31 cellular contexts compared by ENCODE assay signal in genomic region chr20:36925234-36925633, GRCh38. TPM values are rescaled to one million over a fixed set of nuclear protein-coding genes. Genes with fewer than 3 reads are reported as not detected.
DNase-seq lines count a peak whose midpoint lies in the region; ATAC-seq and TF ChIP-seq lines count a peak whose summit lies in the region.
"Had no signal": no experiment of that assay in that cellular context is flagged by ENCODE, and none has a peak within 500 bp of the region (broad histone marks: within the 10 kb centered on the region; RNA-seq: fewer than 3 reads in every experiment).

No MANE protein-coding gene starts in this region.

- no peaks in the 10 kb centered on the region for H3K9me3 ChIP-seq in naive thymus-derived CD4-positive, alpha-beta T cell (ENCODE audit: control insufficient read depth in 2 of 3, low read length in 3 of 3)
- H3K9me3 ChIP-seq in PC-3 (ENCODE audit: low read length): no peaks in the 10 kb centered on the region
- H3K9me3 ChIP-seq: breast epithelium, right atrium auricular region, upper lobe of right lung had no signal

- H3K4me2 ChIP-seq in PC-3 (ENCODE audit: low read length): no peak overlapping the region
- H3K4me2 ChIP-seq: smooth muscle cell had no signal

- CTCF ChIA-PET in Calu3 (lab: Charles Lee): interaction anchor here (0.7 kb wide), 3 partner anchors 31 to 276 kb away, joined by 3 to 7 read pairs (median 4); no protein-coding TSS in a partner anchor
- CTCF ChIA-PET in activated CD8-positive, alpha-beta T cell treated with anti-CD3 and anti-CD28 coated beads for 36 hours (lab: Charles Lee): no interaction called here
- CTCF ChIA-PET in naive thymus-derived CD4-positive, alpha-beta T cell (lab: Charles Lee): interaction anchor here (0.7 to 2.5 kb wide), 2 partner anchors 24 to 83 kb away, joined by 4 to 10 read pairs; no protein-coding TSS in a partner anchor
- CTCF ChIA-PET in PC-3 (lab: Charles Lee): no interaction called here

- TF ChIP-seq CTCF in Calu3 (IDR thresholded peaks at IDR 0.05; ENCODE audit: unreplicated experiment): no peak
- TF ChIP-seq CTCF in activated CD8-positive, alpha-beta T cell treated with anti-CD3 and anti-CD28 coated beads for 36 hours (IDR thresholded peaks at IDR 0.05): no peak
- no peak for TF ChIP-seq CTCF in PC-3 (conservative IDR thresholded peaks at IDR 0.05; ENCODE audit: low read depth, low read length)

- intact Hi-C loops in activated CD4-positive, alpha-beta T cell treated with anti-CD3 and anti-CD28 coated beads, Interleukin-2, amount 10 ng/mL, durations not matched to agents 24 days and 14 days (cut with micrococcal nuclease): no loop called here
- intact Hi-C loops in Calu3 (cut with micrococcal nuclease; ENCODE audit: unreplicated experiment): no loop called here
- intact Hi-C loops in activated CD8-positive, alpha-beta T cell treated with anti-CD3 and anti-CD28 coated beads for 36 hours (cut with micrococcal nuclease): no loop called here
- intact Hi-C loops in naive thymus-derived CD4-positive, alpha-beta T cell (cut with micrococcal nuclease): no loop called here
- intact Hi-C loops in PC-3 (cut with micrococcal nuclease): no loop called here

- H3K9ac ChIP-seq in PC-3 (ENCODE audit: low read length): no peak overlapping the region

- H3K4me1 ChIP-seq in naive thymus-derived CD4-positive, alpha-beta T cell (ENCODE audit: control insufficient read depth in 2 of 2, insufficient read depth in 2 of 2, low read length in 2 of 2): peaks cover 12 to 40% of the 10 kb centered on the region in 2 donors
- peaks cover 10% of the 10 kb centered on the region for H3K4me1 ChIP-seq in PC-3 (ENCODE audit: insufficient read depth, low read length)
- H3K4me1 ChIP-seq: breast epithelium, right atrium auricular region had no signal

- H3K36me3 ChIP-seq in naive thymus-derived CD4-positive, alpha-beta T cell (ENCODE audit: control insufficient read depth in 2 of 3, insufficient read depth in 3 of 3, low read length in 3 of 3): peaks cover 37 to 83% (median 42%) of the 10 kb centered on the region in 3 experiments
- H3K36me3 ChIP-seq in PC-3 (ENCODE audit: low read depth, low read length): no peaks in the 10 kb centered on the region; the same call in 1 of the 2 replicates
- H3K36me3 ChIP-seq: breast epithelium had no signal

- no peaks in the 10 kb centered on the region for H4K20me1 ChIP-seq in PC-3 (ENCODE audit: low read length)

- DNase-seq in activated CD4-positive, alpha-beta T cell treated with anti-CD3 and anti-CD28 coated beads, Interleukin-2, amount 10 ng/mL, durations not matched to agents 24 days and 14 days: no peak
- no peak for DNase-seq in activated CD4-positive, alpha-beta T cell treated with anti-CD3 and anti-CD28 coated beads, Interleukin-2, amount 50 U/mL, for 4 hours
- DNase-seq in Calu3 (no peak), H4 (ENCODE audit: low spot score) (no peak), PC-3 (no peak)
- DNase-seq in activated CD8-positive, alpha-beta T cell treated with anti-CD3 and anti-CD28 coated beads for 36 hours: no peak
- no peak for DNase-seq in naive thymus-derived CD4-positive, alpha-beta T cell
- no peak for DNase-seq in activated effector memory CD4-positive, alpha-beta T cell treated with Interleukin-2 at 50 U/mL for 16 hours
- DNase-seq: activated CD4-positive, alpha-beta T cell treated with anti-CD3 and anti-CD28 coated beads, Interleukin-2, amount 10 ng/mL, durations not matched to agents 7 days and 5 days; activated gamma-delta T cell treated with Interleukin-2 at 50 U/mL for 16 hours; amygdala; DMS 273 treated with DMSO at 0.1 percent for 48 hours; effector CD4-positive, alpha-beta T cell; GOT3; head of caudate nucleus; IMR-90; kidney glomerular epithelial cell; NCI-H1092 treated with DMSO at 0.1 percent for 48 hours; NCI-H187 treated with DMSO at 0.1 percent for 48 hours; NCI-H526; NK-92 treated with Interleukin-12 subunit alpha and Interleukin-12 subunit beta, amount 100 ng/mL, for 24 hours; Right ventricle myocardium superior; stimulated activated CD4-positive, alpha-beta T cell treated with anti-CD3 and anti-CD28 coated beads, Interleukin-1b, Interleukin-23, amount 100 ng/mL, for 48 hours; T-helper 9 cell; WERI-Rb-1 had no signal

- no peaks in the 10 kb centered on the region for H3K79me2 ChIP-seq in PC-3 (ENCODE audit: low read length)

- no peak overlapping the region for H3K4me3 Mint-ChIP-seq in activated CD4-positive, alpha-beta T cell treated with anti-CD3 and anti-CD28 coated beads, Interleukin-2, amount 10 ng/mL, durations not matched to agents 24 days and 14 days
- no peak overlapping the region for H3K4me3 Mint-ChIP-seq in Calu3 (ENCODE audit: low read depth, unreplicated experiment)
- no peak overlapping the region for H3K4me3 Mint-ChIP-seq in activated CD8-positive, alpha-beta T cell treated with anti-CD3 and anti-CD28 coated beads for 36 hours
- H3K4me3 Mint-ChIP-seq in naive thymus-derived CD4-positive, alpha-beta T cell: peak overlapping the region in 7 of 10 donors; percentile 4 to 66 (median 40)
- H3K4me3 Mint-ChIP-seq: activated CD4-positive, alpha-beta T cell treated with anti-CD3 and anti-CD28 coated beads, Interleukin-2, amount 10 ng/mL, durations not matched to agents 7 days and 5 days had no signal

- no peaks in the 10 kb centered on the region for H3K27me3 ChIP-seq in naive thymus-derived CD4-positive, alpha-beta T cell (ENCODE audit: control insufficient read depth in 2 of 2, insufficient read depth in 2 of 2, low read length in 2 of 2)
- H3K27me3 ChIP-seq in PC-3 (ENCODE audit: low read length): no peaks in the 10 kb centered on the region
- H3K27me3 ChIP-seq: breast epithelium, right atrium auricular region, upper lobe of right lung had no signal

- no peak overlapping the region for H3K4me3 ChIP-seq in naive thymus-derived CD4-positive, alpha-beta T cell (ENCODE audit: low read length)
- H3K4me3 ChIP-seq in PC-3 (ENCODE audit: low read length): no peak overlapping the region
- H3K4me3 ChIP-seq: breast epithelium, right atrium auricular region, smooth muscle cell, upper lobe of right lung had no signal

- H3K9me2 ChIP-seq in PC-3 (replicated peaks; ENCODE audit: low read length): no peaks in the 10 kb centered on the region

- H3K36me3 Mint-ChIP-seq in activated CD4-positive, alpha-beta T cell treated with anti-CD3 and anti-CD28 coated beads, Interleukin-2, amount 10 ng/mL, durations not matched to agents 24 days and 14 days (ENCODE audit: low read depth): peaks cover 59% of the 10 kb centered on the region
- H3K36me3 Mint-ChIP-seq in Calu3 (ENCODE audit: insufficient read depth, unreplicated experiment): peaks cover 30% of the 10 kb centered on the region
- H3K36me3 Mint-ChIP-seq in activated CD8-positive, alpha-beta T cell treated with anti-CD3 and anti-CD28 coated beads for 36 hours (ENCODE audit: low read depth): peaks cover 41% of the 10 kb centered on the region
- H3K36me3 Mint-ChIP-seq in naive thymus-derived CD4-positive, alpha-beta T cell: peaks cover 5 to 63% (median 34%) of the 10 kb centered on the region in 5 donors

- H3K27me3 Mint-ChIP-seq in activated CD4-positive, alpha-beta T cell treated with anti-CD3 and anti-CD28 coated beads, Interleukin-2, amount 10 ng/mL, durations not matched to agents 24 days and 14 days: no peaks in the 10 kb centered on the region
- H3K27me3 Mint-ChIP-seq in Calu3 (ENCODE audit: unreplicated experiment): no peaks in the 10 kb centered on the region
- no peaks in the 10 kb centered on the region for H3K27me3 Mint-ChIP-seq in activated CD8-positive, alpha-beta T cell treated with anti-CD3 and anti-CD28 coated beads for 36 hours
- H3K27me3 Mint-ChIP-seq in naive thymus-derived CD4-positive, alpha-beta T cell: no peaks in the 10 kb centered on the region
- H3K27me3 Mint-ChIP-seq: activated CD4-positive, alpha-beta T cell treated with anti-CD3 and anti-CD28 coated beads, Interleukin-2, amount 10 ng/mL, durations not matched to agents 7 days and 5 days had no signal

- H3K9me3 Mint-ChIP-seq in activated CD4-positive, alpha-beta T cell treated with anti-CD3 and anti-CD28 coated beads, Interleukin-2, amount 10 ng/mL, durations not matched to agents 24 days and 14 days: no peaks in the 10 kb centered on the region
- H3K9me3 Mint-ChIP-seq in Calu3 (ENCODE audit: low read depth, unreplicated experiment): no peaks in the 10 kb centered on the region
- H3K9me3 Mint-ChIP-seq in activated CD8-positive, alpha-beta T cell treated with anti-CD3 and anti-CD28 coated beads for 36 hours: no peaks in the 10 kb centered on the region
- peaks cover 0 to 1% (median 0%) of the 10 kb centered on the region in 11 donors for H3K9me3 Mint-ChIP-seq in naive thymus-derived CD4-positive, alpha-beta T cell
- H3K9me3 Mint-ChIP-seq: activated CD4-positive, alpha-beta T cell treated with anti-CD3 and anti-CD28 coated beads, Interleukin-2, amount 10 ng/mL, durations not matched to agents 7 days and 5 days had no signal

- POLR2A ChIA-PET in activated CD8-positive, alpha-beta T cell treated with anti-CD3 and anti-CD28 coated beads for 36 hours (lab: Charles Lee): interaction anchor here (0.7 to 2.0 kb wide), 2 partner anchors 8 to 16 kb away, joined by 3 to 5 read pairs; no protein-coding TSS in a partner anchor
- POLR2A ChIA-PET in naive thymus-derived CD4-positive, alpha-beta T cell (lab: Charles Lee): interaction anchor here (0.6 to 5.7 kb wide), 4 partner anchors 17 to 971 kb away, joined by 3 to 28 read pairs (median 6); no protein-coding TSS in a partner anchor
- POLR2A ChIA-PET in PC-3 (lab: Charles Lee; ENCODE audit: unreplicated experiment): no interaction called here

- peaks cover 17% of the 10 kb centered on the region for H3K4me1 Mint-ChIP-seq in activated CD4-positive, alpha-beta T cell treated with anti-CD3 and anti-CD28 coated beads, Interleukin-2, amount 10 ng/mL, durations not matched to agents 24 days and 14 days
- H3K4me1 Mint-ChIP-seq in Calu3 (ENCODE audit: low read depth, unreplicated experiment): peaks cover 24% of the 10 kb centered on the region
- peaks cover 39% of the 10 kb centered on the region for H3K4me1 Mint-ChIP-seq in activated CD8-positive, alpha-beta T cell treated with anti-CD3 and anti-CD28 coated beads for 36 hours (ENCODE audit: low read depth)
- H3K4me1 Mint-ChIP-seq in naive thymus-derived CD4-positive, alpha-beta T cell: peaks cover 12 to 67% (median 48%) of the 10 kb centered on the region in 7 donors

- peak overlapping the region; percentile 34 for H3K27ac ChIP-seq in naive thymus-derived CD4-positive, alpha-beta T cell (ENCODE audit: low read depth, low read length)
- no peak overlapping the region for H3K27ac ChIP-seq in PC-3 (ENCODE audit: low read length)
- H3K27ac ChIP-seq: breast epithelium, C4-2B, right atrium auricular region, upper lobe of right lung, WERI-Rb-1 had no signal

- ATAC-seq in activated CD8-positive, alpha-beta T cell treated with anti-CD3 and anti-CD28 coated beads for 36 hours: no peak
- ATAC-seq in naive thymus-derived CD4-positive, alpha-beta T cell: no peak
- ATAC-seq in PC-3: no peak
- ATAC-seq: upper lobe of right lung had no signal

- H3K27ac Mint-ChIP-seq in activated CD4-positive, alpha-beta T cell treated with anti-CD3 and anti-CD28 coated beads, Interleukin-2, amount 10 ng/mL, durations not matched to agents 24 days and 14 days: peak overlapping the region; percentile 45
- peak overlapping the region; percentile 52 for H3K27ac Mint-ChIP-seq in Calu3 (ENCODE audit: unreplicated experiment)
- peak overlapping the region; percentile 46 for H3K27ac Mint-ChIP-seq in activated CD8-positive, alpha-beta T cell treated with anti-CD3 and anti-CD28 coated beads for 36 hours
- H3K27ac Mint-ChIP-seq in naive thymus-derived CD4-positive, alpha-beta T cell: peak overlapping the region; percentile 33 to 98 (median 83)
- H3K27ac Mint-ChIP-seq: activated CD4-positive, alpha-beta T cell treated with anti-CD3 and anti-CD28 coated beads, Interleukin-2, amount 10 ng/mL, durations not matched to agents 7 days and 5 days had no signal

- BruUV-seq in Calu3 (replicated peaks; lab: Mats Ljungman, UMichigan): no TSS peak
- BruUV-seq in PC-3 (replicated peaks; lab: Mats Ljungman, UMichigan): no TSS peak

- no peak overlapping the region for H2AFZ ChIP-seq in PC-3 (ENCODE audit: low read length)

- H3F3A ChIP-seq in PC-3 (ENCODE audit: low read length, unreplicated experiment): no peaks in the 10 kb centered on the region

RNA-seq across cellular contexts. Expression of gene SAMHD1, which starts 26.3 kb away (rescaled TPM):
- 51.6 TPM in 2 replicates for total RNA-seq in activated CD4-positive, alpha-beta T cell treated with anti-CD3 and anti-CD28 coated beads, Interleukin-2, amount 10 ng/mL, durations not matched to agents 24 days and 14 days
- total RNA-seq in Calu3 (2022) (54.3 and 93.5 TPM in 2 replicates), PC-3 (2014; rRNA removed) (23.0 and 24.2 TPM in 2 replicates)
- 10 to 100 TPM; 30.6 to 35.9 TPM for total RNA-seq in activated CD8-positive, alpha-beta T cell treated with anti-CD3 and anti-CD28 coated beads for 36 hours
- total RNA-seq in naive thymus-derived CD4-positive, alpha-beta T cell: 100 to 1,000 TPM; 271 to 393 (median 338) TPM
- 100 to 1,000 TPM; 231 to 258 TPM for polyA plus RNA-seq in naive thymus-derived CD4-positive, alpha-beta T cell
- 23.9 and 24.4 TPM in 2 replicates for total RNA-seq in H4 (2014; rRNA removed; shearing (Covaris generic))

RNA-seq across cellular contexts. Expression of gene TLDC2, which starts 49.3 kb away (rescaled TPM):
- total RNA-seq in activated CD4-positive, alpha-beta T cell treated with anti-CD3 and anti-CD28 coated beads, Interleukin-2, amount 10 ng/mL, durations not matched to agents 24 days and 14 days: not detected in 2 replicates
- 1.1 and 1.9 TPM in 2 replicates for total RNA-seq in Calu3 (2022)
- not detected for total RNA-seq in activated CD8-positive, alpha-beta T cell treated with anti-CD3 and anti-CD28 coated beads for 36 hours
- total RNA-seq in naive thymus-derived CD4-positive, alpha-beta T cell: under 1 TPM in 2 of 5 experiments, not detected in 3; 0.42 to 0.49 TPM
- polyA plus RNA-seq in naive thymus-derived CD4-positive, alpha-beta T cell: under 1 TPM; 0.37 to 0.38 TPM
- total RNA-seq in H4 (2014; rRNA removed; shearing (Covaris generic)): not detected in 2 replicates
- total RNA-seq in PC-3 (2014; rRNA removed): not detected in 2 replicates
- total RNA-seq: activated CD4-positive, alpha-beta T cell treated with anti-CD3 and anti-CD28 coated beads, Interleukin-2, amount 10 ng/mL, durations not matched to agents 7 days and 5 days; lung microvascular endothelial cell; Right ventricle myocardium superior; smooth muscle cell had no signal
- polyA plus RNA-seq: smooth muscle cell had no signal

Comparison
In these comparisons a context has a peak if more than half of its experiments do, and no peak if none do; other contexts are left out.
1. H3K4me3 Mint-ChIP-seq: peak in naive thymus-derived CD4-positive, alpha-beta T cell (7 of 10); none in activated CD4-positive, alpha-beta T cell treated with anti-CD3 and anti-CD28 coated beads, Interleukin-2, amount 10 ng/mL, durations not matched to agents 24 days and 14 days (single experiment), Calu3 (single experiment) and activated CD8-positive, alpha-beta T cell treated with anti-CD3 and anti-CD28 coated beads for 36 hours (single experiment).
2. CTCF ChIA-PET loops: an anchor here in Calu3 (0.7 kb wide) and naive thymus-derived CD4-positive, alpha-beta T cell (0.7 to 2.5 kb wide); none called in activated CD8-positive, alpha-beta T cell treated with anti-CD3 and anti-CD28 coated beads for 36 hours and PC-3.
3. Peak in every context shown above with its lines, with median percentiles within 50 percentile points of each other: H3K27ac Mint-ChIP-seq.